1 cellular context compared by ENCODE assay signal in the genomic region with DNA sequence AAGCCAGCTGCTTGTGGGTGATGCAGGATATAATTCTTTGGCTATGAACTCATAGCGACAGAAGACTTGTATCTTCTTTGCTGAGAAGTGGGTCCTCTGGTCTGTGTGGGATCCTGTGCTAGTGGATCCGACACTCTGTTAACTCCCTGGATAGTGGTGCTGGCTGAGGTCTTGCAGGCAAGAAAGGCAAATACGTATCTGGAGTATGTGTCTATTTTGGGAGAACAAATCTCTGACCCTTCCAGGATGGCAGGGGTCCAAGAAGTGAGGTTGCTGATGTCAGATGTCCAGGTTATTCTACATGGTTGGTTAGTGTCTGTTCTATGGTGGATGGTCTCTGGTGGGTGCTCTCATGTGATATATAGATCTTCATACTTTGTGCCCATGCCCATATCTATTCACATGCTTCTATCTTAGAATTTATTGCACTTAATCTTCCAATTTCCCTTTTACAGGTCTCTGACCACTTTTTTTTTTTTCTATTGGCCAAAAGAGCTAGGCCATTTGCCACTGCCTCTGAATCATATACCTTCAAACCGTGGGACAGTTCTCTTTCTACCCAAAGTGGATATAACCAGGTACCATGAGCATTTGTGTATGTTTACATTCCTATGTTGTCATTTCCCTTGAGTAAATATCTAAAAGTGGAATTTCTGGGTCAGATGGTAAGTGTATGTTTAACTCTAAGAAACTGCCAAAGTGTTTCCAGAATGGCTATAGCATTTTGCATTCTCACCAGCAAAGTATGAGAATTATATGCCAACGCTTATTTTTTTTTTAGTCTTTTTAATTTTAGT.
TF ChIP-seq lines count a peak whose summit lies in the region.

No MANE protein-coding gene starts in this region.

TF ChIP-seq in IMR-90, 13 proteins besides CTCF, POLR2A, EP300 and RAD21:
- no peak for TF ChIP-seq NFE2L2 (IDR thresholded peaks at IDR 0.05; ENCODE audit: low read depth, low read length)
- no peak for TF ChIP-seq CEBPB (IDR thresholded peaks at IDR 0.05; ENCODE audit: low read depth, low read length)
- TF ChIP-seq FOS (IDR thresholded peaks at IDR 0.05; ENCODE audit: low read depth, low read length) = no peak
- TF ChIP-seq MAFK (IDR thresholded peaks at IDR 0.05; ENCODE audit: low read depth, low read length) = no peak
- TF ChIP-seq, protein P1, sequence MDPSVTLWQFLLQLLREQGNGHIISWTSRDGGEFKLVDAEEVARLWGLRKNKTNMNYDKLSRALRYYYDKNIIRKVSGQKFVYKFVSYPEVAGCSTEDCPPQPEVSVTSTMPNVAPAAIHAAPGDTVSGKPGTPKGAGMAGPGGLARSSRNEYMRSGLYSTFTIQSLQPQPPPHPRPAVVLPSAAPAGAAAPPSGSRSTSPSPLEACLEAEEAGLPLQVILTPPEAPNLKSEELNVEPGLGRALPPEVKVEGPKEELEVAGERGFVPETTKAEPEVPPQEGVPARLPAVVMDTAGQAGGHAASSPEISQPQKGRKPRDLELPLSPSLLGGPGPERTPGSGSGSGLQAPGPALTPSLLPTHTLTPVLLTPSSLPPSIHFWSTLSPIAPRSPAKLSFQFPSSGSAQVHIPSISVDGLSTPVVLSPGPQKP (IDR thresholded peaks at IDR 0.05; ENCODE audit: borderline replicate concordance, low read depth, low read length) = no peak
- TF ChIP-seq, protein P2, sequence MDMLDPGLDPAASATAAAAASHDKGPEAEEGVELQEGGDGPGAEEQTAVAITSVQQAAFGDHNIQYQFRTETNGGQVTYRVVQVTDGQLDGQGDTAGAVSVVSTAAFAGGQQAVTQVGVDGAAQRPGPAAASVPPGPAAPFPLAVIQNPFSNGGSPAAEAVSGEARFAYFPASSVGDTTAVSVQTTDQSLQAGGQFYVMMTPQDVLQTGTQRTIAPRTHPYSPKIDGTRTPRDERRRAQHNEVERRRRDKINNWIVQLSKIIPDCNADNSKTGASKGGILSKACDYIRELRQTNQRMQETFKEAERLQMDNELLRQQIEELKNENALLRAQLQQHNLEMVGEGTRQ (IDR thresholded peaks at IDR 0.05; ENCODE audit: low read depth, low read length) = no peak
- TF ChIP-seq MAZ (IDR thresholded peaks at IDR 0.05; ENCODE audit: borderline replicate concordance, low read depth, low read length) = no peak
- no peak for TF ChIP-seq RFX5 (IDR thresholded peaks at IDR 0.05; ENCODE audit: low read depth, low read length)
- TF ChIP-seq SMC3 (IDR thresholded peaks at IDR 0.05; ENCODE audit: low read depth, low read length) = no peak
- no peak for TF ChIP-seq MXI1 (IDR thresholded peaks at IDR 0.05; ENCODE audit: borderline replicate concordance, low read depth, low read length)
- TF ChIP-seq RCOR1 (IDR thresholded peaks at IDR 0.05; ENCODE audit: insufficient replicate concordance, low read length) = no peak
- no peak for TF ChIP-seq CHD1 (IDR thresholded peaks at IDR 0.05; ENCODE audit: low read depth, low read length)
